ENCODE assay signal across 32 cellular contexts in genomic region chr9:81377921-81378320, GRCh38.
"Had no signal": no experiment of that assay in that cellular context is flagged by ENCODE, and none has a peak within 500 bp of the region (broad histone marks: within the 10 kb centered on the region; RNA-seq: fewer than 3 reads in every experiment).

No MANE protein-coding gene starts in this region.

- H3K27ac ChIP-seq: SJCRH30, SK-N-MC had no signal

- H3K36me3 ChIP-seq: ascending aorta, MG63, SJCRH30 had no signal

- H3K27ac Mint-ChIP-seq: activated CD4-positive, alpha-beta T cell treated with anti-CD3 and anti-CD28 coated beads, Interleukin-2, amount 10 ng/mL, durations not matched to agents 24 days and 14 days; activated CD8-positive, alpha-beta T cell treated with anti-CD3 and anti-CD28 coated beads for 36 hours; activated naive CD8-positive, alpha-beta T cell treated with anti-CD3 and anti-CD28 coated beads, Interleukin-2, amount 10 ng/mL, durations not matched to agents 7 days and 5 days; activated T-cell treated with anti-CD3 and anti-CD28 coated beads, Interleukin-2, amount 50 U/mL, for 72 hours; activated T-helper 17 cell treated with anti-CD3 and anti-CD28 coated beads, Interleukin-2, amount 50 U/mL, for 72 hours; brain; T-helper 1 cell treated with Interleukin-12 subunit alpha and Interleukin-12 subunit beta and Interleukin-4 antibody, amounts not matched to agents 30 μg/mL and 1 μg/mL, for 36 hours; T-helper 2 cell treated with Interferon-gamma antibody and Interleukin-4, amounts not matched to agents 5 μg/mL and 100 μg/mL, for 36 hours had no signal

- H3K4me3 ChIP-seq: ascending aorta, MG63, SJCRH30, SK-N-MC had no signal

- H3K4me3 Mint-ChIP-seq: activated CD4-positive, alpha-beta T cell treated with anti-CD3 and anti-CD28 coated beads, Interleukin-2, amount 10 ng/mL, durations not matched to agents 24 days and 14 days; activated CD8-positive, alpha-beta T cell treated with anti-CD3 and anti-CD28 coated beads for 36 hours; activated naive CD8-positive, alpha-beta T cell treated with anti-CD3 and anti-CD28 coated beads, Interleukin-2, amount 10 ng/mL, durations not matched to agents 7 days and 5 days; activated T-cell treated with anti-CD3 and anti-CD28 coated beads, Interleukin-2, amount 50 U/mL, for 72 hours; activated T-helper 17 cell treated with anti-CD3 and anti-CD28 coated beads, Interleukin-2, amount 50 U/mL, for 72 hours; T-helper 1 cell treated with Interleukin-12 subunit alpha and Interleukin-12 subunit beta and Interleukin-4 antibody, amounts not matched to agents 30 μg/mL and 1 μg/mL, for 36 hours; T-helper 2 cell treated with Interferon-gamma antibody and Interleukin-4, amounts not matched to agents 5 μg/mL and 100 μg/mL, for 36 hours had no signal

- H3K36me3 Mint-ChIP-seq: activated naive CD8-positive, alpha-beta T cell treated with anti-CD3 and anti-CD28 coated beads, Interleukin-2, amount 10 ng/mL, durations not matched to agents 7 days and 5 days; brain had no signal

- H3K9me3 Mint-ChIP-seq: activated CD4-positive, alpha-beta T cell treated with anti-CD3 and anti-CD28 coated beads, Interleukin-2, amount 10 ng/mL, durations not matched to agents 24 days and 14 days; activated CD8-positive, alpha-beta T cell treated with anti-CD3 and anti-CD28 coated beads for 36 hours; activated T-cell treated with anti-CD3 and anti-CD28 coated beads, Interleukin-2, amount 50 U/mL, for 72 hours; T-helper 1 cell treated with Interleukin-12 subunit alpha and Interleukin-12 subunit beta and Interleukin-4 antibody, amounts not matched to agents 30 μg/mL and 1 μg/mL, for 36 hours had no signal

- DNase-seq: activated CD4-positive, alpha-beta T cell treated with anti-CD3 and anti-CD28 coated beads, Interleukin-2, amount 10 ng/mL, durations not matched to agents 24 days and 14 days; activated CD4-positive, alpha-beta T cell treated with anti-CD3 and anti-CD28 coated beads, Interleukin-2, amount 50 U/mL, for 4 hours; activated CD8-positive, alpha-beta T cell treated with anti-CD3 and anti-CD28 coated beads for 36 hours; activated effector memory CD4-positive, alpha-beta T cell treated with anti-CD3 and anti-CD28 coated beads, Interleukin-2, amount 50 U/mL, for 16 hours; activated naive CD4-positive, alpha-beta T cell; activated naive CD4-positive, alpha-beta T cell treated with anti-CD3 and anti-CD28 coated beads, Interleukin-2, amount 50 U/mL, for 16 hours; activated naive CD8-positive, alpha-beta T cell treated with anti-CD3 and anti-CD28 coated beads, Interleukin-2, amount 10 ng/mL, durations not matched to agents 7 days and 5 days; activated T-cell treated with anti-CD3 and anti-CD28 coated beads, Interleukin-2, amount 50 U/mL, for 1 hour; activated T-cell treated with anti-CD3 and anti-CD28 coated beads, Interleukin-2, amount 50 U/mL, for 72 hours; amygdala; caudate nucleus; Kasumi-1; KG1; MG63; NCI-H1048; NCI-H1436; NCI-H1694; NCI-H1930; NCI-H226; NCI-H446 treated with DMSO at 0.1 percent for 48 hours; NCI-H524 treated with DMSO at 0.1 percent for 48 hours; SHP77; SJCRH30 had no signal

- H3K27me3 ChIP-seq: ascending aorta, MG63, SJCRH30 had no signal

- H3K4me1 ChIP-seq: SJCRH30 had no signal

- ATAC-seq: activated CD8-positive, alpha-beta T cell treated with anti-CD3 and anti-CD28 coated beads for 36 hours; activated T-cell treated with anti-CD3 and anti-CD28 coated beads, Interleukin-2, amount 50 U/mL, for 72 hours; activated T-helper 17 cell treated with anti-CD3 and anti-CD28 coated beads, Interleukin-2, amount 50 U/mL, for 72 hours; Panc1 had no signal

- H3K9me3 ChIP-seq: ascending aorta, MG63, SJCRH30 had no signal

- H3K27me3 Mint-ChIP-seq: activated CD4-positive, alpha-beta T cell treated with anti-CD3 and anti-CD28 coated beads, Interleukin-2, amount 10 ng/mL, durations not matched to agents 24 days and 14 days; activated CD8-positive, alpha-beta T cell treated with anti-CD3 and anti-CD28 coated beads for 36 hours; activated naive CD8-positive, alpha-beta T cell treated with anti-CD3 and anti-CD28 coated beads, Interleukin-2, amount 10 ng/mL, durations not matched to agents 7 days and 5 days; activated T-helper 17 cell treated with anti-CD3 and anti-CD28 coated beads, Interleukin-2, amount 50 U/mL, for 72 hours; brain had no signal

- H3K4me1 Mint-ChIP-seq: activated CD4-positive, alpha-beta T cell treated with anti-CD3 and anti-CD28 coated beads, Interleukin-2, amount 10 ng/mL, durations not matched to agents 24 days and 14 days; activated naive CD8-positive, alpha-beta T cell treated with anti-CD3 and anti-CD28 coated beads, Interleukin-2, amount 10 ng/mL, durations not matched to agents 7 days and 5 days; activated T-helper 17 cell treated with anti-CD3 and anti-CD28 coated beads, Interleukin-2, amount 50 U/mL, for 72 hours had no signal

- FAIRE-seq: bronchial epithelial cell, TTC549 had no signal
